In genomic region chr1:13663969-13664368, GRCh38 we compare ENCODE assay signal across 1 cellular context.
TF ChIP-seq lines count a peak whose summit lies in the region.

No MANE protein-coding gene starts in this region.

TF ChIP-seq in H1, 55 proteins besides CTCF, POLR2A, EP300 and RAD21:
- TF ChIP-seq CHD2 (IDR thresholded peaks at IDR 0.05; ENCODE audit: low read length), result no peak
- no peak for TF ChIP-seq FOSL1 (IDR thresholded peaks at IDR 0.05; ENCODE audit: insufficient read depth, low read depth, low read length)
- TF ChIP-seq TBP (IDR thresholded peaks at IDR 0.05; ENCODE audit: low read depth, low read length), result no peak
- TF ChIP-seq, protein P1, sequence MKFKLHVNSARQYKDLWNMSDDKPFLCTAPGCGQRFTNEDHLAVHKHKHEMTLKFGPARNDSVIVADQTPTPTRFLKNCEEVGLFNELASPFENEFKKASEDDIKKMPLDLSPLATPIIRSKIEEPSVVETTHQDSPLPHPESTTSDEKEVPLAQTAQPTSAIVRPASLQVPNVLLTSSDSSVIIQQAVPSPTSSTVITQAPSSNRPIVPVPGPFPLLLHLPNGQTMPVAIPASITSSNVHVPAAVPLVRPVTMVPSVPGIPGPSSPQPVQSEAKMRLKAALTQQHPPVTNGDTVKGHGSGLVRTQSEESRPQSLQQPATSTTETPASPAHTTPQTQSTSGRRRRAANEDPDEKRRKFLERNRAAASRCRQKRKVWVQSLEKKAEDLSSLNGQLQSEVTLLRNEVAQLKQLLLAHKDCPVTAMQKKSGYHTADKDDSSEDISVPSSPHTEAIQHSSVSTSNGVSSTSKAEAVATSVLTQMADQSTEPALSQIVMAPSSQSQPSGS (IDR thresholded peaks at IDR 0.05; ENCODE audit: low read length), result no peak
- TF ChIP-seq SIX5 (IDR thresholded peaks at IDR 0.05; ENCODE audit: low read depth, low read length), result no peak
